Comparison of ENCODE assay signal across 29 cellular contexts in genomic region chr11:120586072-120586471, GRCh38.
"Had no signal": no experiment of that assay in that cellular context is flagged by ENCODE, and none has a peak within 500 bp of the region (broad histone marks: within the 10 kb centered on the region; RNA-seq: fewer than 3 reads in every experiment).

No MANE protein-coding gene starts in this region.

- H3K36me3 ChIP-seq: brain microvascular endothelial cell had no signal

- H3K4me3 Mint-ChIP-seq: activated CD4-positive, alpha-beta memory T cell treated with anti-CD3 and anti-CD28 coated beads for 36 hours; activated naive CD4-positive, alpha-beta T cell treated with anti-CD3 and anti-CD28 coated beads for 36 hours; activated T-cell treated with anti-CD3 and anti-CD28 coated beads, Interleukin-2, amount 50 U/mL, for 4 hours; activated T-helper 1 cell treated with anti-CD3 and anti-CD28 coated beads, Interleukin-12 subunit alpha, Interleukin-12 subunit beta, Interleukin-2, Interleukin-4 antibody, amounts not matched to agents 30 ng/mL and 10 ng/mL and 1 ng/mL, durations not matched to agents 14 hours and 24 hours and 36 hours; T-helper 1 cell treated with Interleukin-12 subunit alpha and Interleukin-12 subunit beta and Interleukin-4 antibody, amounts not matched to agents 30 μg/mL and 1 μg/mL, for 36 hours; T-helper 2 cell treated with Interferon-gamma antibody and Interleukin-4, amounts not matched to agents 5 μg/mL and 100 μg/mL, for 36 hours had no signal

- H3K27ac ChIP-seq: brain microvascular endothelial cell had no signal

- ATAC-seq: activated CD4-positive, CD25-positive, alpha-beta regulatory T cell treated with anti-CD3 and anti-CD28 coated beads, Interleukin-2, amount 50 U/mL, for 24 hours; activated naive CD4-positive, alpha-beta T cell treated with anti-CD3 and anti-CD28 coated beads, Interleukin-2, amount 50 U/mL, for 72 hours; activated T-cell treated with anti-CD3 and anti-CD28 coated beads, Interleukin-2, amount 50 U/mL, for 4 hours had no signal

- H3K36me3 Mint-ChIP-seq: activated CD4-positive, alpha-beta memory T cell treated with anti-CD3 and anti-CD28 coated beads for 36 hours; activated naive CD4-positive, alpha-beta T cell treated with anti-CD3 and anti-CD28 coated beads, Interleukin-2, amount 50 U/mL, for 72 hours had no signal

- H3K27me3 ChIP-seq: brain microvascular endothelial cell had no signal

- FAIRE-seq: TTC549 had no signal

- DNase-seq: activated CD4-positive, alpha-beta memory T cell treated with anti-CD3 and anti-CD28 coated beads for 36 hours; activated CD4-positive, alpha-beta T cell treated with anti-CD3 and anti-CD28 coated beads for 4 hours; activated CD4-positive, alpha-beta T cell treated with anti-CD3 and anti-CD28 coated beads, Interleukin-2, amount 50 U/mL, for 1 hour; activated CD8-positive, alpha-beta memory T cell treated with anti-CD3 and anti-CD28 coated beads, Interleukin-2, amount 50 U/mL, for 4 hours; activated gamma-delta T cell treated with Interleukin-2 at 50 U/mL for 16 hours; activated naive CD4-positive, alpha-beta T cell treated with anti-CD3 and anti-CD28 coated beads for 36 hours; activated T-cell treated with anti-CD3 and anti-CD28 coated beads for 4 hours; activated T-cell treated with anti-CD3 and anti-CD28 coated beads, Interleukin-2, amount 50 U/mL, for 4 hours; amniotic stem cell; brain microvascular endothelial cell; central memory CD4-positive, alpha-beta T cell; Karpas-422; KBM-7; NCI-H1436 treated with DMSO at 0.1 percent for 48 hours; NCI-H1694 treated with DMSO at 0.1 percent for 48 hours; NCI-H2029; NCI-H2171; NCI-H510A; NCI-H526; NCI-H748 treated with DMSO at 0.1 percent for 48 hours; NK-92 treated with Interleukin-12 subunit alpha and Interleukin-12 subunit beta, amount 100 ng/mL, for 24 hours; OCI-M1; Right ventricle myocardium superior had no signal

- H3K27ac Mint-ChIP-seq: activated CD4-positive, alpha-beta memory T cell treated with anti-CD3 and anti-CD28 coated beads for 36 hours; activated naive CD4-positive, alpha-beta T cell treated with anti-CD3 and anti-CD28 coated beads for 36 hours; activated naive CD4-positive, alpha-beta T cell treated with anti-CD3 and anti-CD28 coated beads, Interleukin-2, amount 50 U/mL, for 72 hours; activated T-helper 1 cell treated with anti-CD3 and anti-CD28 coated beads, Interleukin-12 subunit alpha, Interleukin-12 subunit beta, Interleukin-2, Interleukin-4 antibody, amounts not matched to agents 30 ng/mL and 10 ng/mL and 1 ng/mL, durations not matched to agents 14 hours and 24 hours and 36 hours; T-helper 1 cell treated with Interleukin-12 subunit alpha and Interleukin-12 subunit beta and Interleukin-4 antibody, amounts not matched to agents 30 μg/mL and 1 μg/mL, for 36 hours; T-helper 2 cell treated with Interferon-gamma antibody and Interleukin-4, amounts not matched to agents 5 μg/mL and 100 μg/mL, for 36 hours had no signal
